Comparison of ENCODE assay signal across 2 cellular contexts in genomic region chr19:51251453-51251790, GRCh38.
A peak's percentile ranks its signal among the peaks of the same experiment; 100 is the strongest.
TF ChIP-seq lines count a peak whose summit lies in the region.

No MANE protein-coding gene starts in this region.

TF ChIP-seq in GM23338, 12 proteins besides CTCF, POLR2A, EP300 and RAD21:
- TF ChIP-seq REST (IDR thresholded peaks at IDR 0.05; ENCODE audit: unreplicated experiment), result no peak
- TF ChIP-seq ZNF331 (CRISPR knock-in tag; IDR thresholded peaks at IDR 0.05; ENCODE audit: low read depth), result no peak
- TF ChIP-seq CREB1 (CRISPR knock-in tag; IDR thresholded peaks at IDR 0.05; ENCODE audit: low read depth), result no peak
- TF ChIP-seq ZNF114 (CRISPR knock-in tag; IDR thresholded peaks at IDR 0.05), result no peak
- TF ChIP-seq EZH2 (IDR thresholded peaks at IDR 0.05; ENCODE audit: low read depth, unreplicated experiment), result no peak
- no peak for TF ChIP-seq JUNB (IDR thresholded peaks at IDR 0.05; ENCODE audit: unreplicated experiment)
- TF ChIP-seq ZNF462 (CRISPR knock-in tag; IDR thresholded peaks at IDR 0.05), result no peak
- no peak for TF ChIP-seq NANOG (IDR thresholded peaks at IDR 0.05; ENCODE audit: borderline replicate concordance)

TF ChIP-seq in GM12878, 131 proteins besides CTCF, POLR2A, EP300 and RAD21:
- TF ChIP-seq EZH2 (IDR thresholded peaks at IDR 0.05; ENCODE audit: borderline replicate concordance, control insufficient read depth, low read depth, low read length) (no peak), TCF3 (IDR thresholded peaks at IDR 0.05; ENCODE audit: borderline replicate concordance, insufficient read depth, low read depth, low read length) (no peak), STAT3 (IDR thresholded peaks at IDR 0.05; ENCODE audit: low read depth, low read length) (no peak), YY1 (IDR thresholded peaks at IDR 0.05; ENCODE audit: low read depth, low read length) (no peak), CBX5 (IDR thresholded peaks at IDR 0.05; ENCODE audit: low read depth) (no peak), JUNB (IDR thresholded peaks at IDR 0.05) (peak; percentile 48), CHD4 (IDR thresholded peaks at IDR 0.05) (no peak), CEBPB (IDR thresholded peaks at IDR 0.05; ENCODE audit: borderline replicate concordance in 1 of 2, low read depth in 2 of 2, low read length in 2 of 2) (no peak), NR2F1 (conservative IDR thresholded peaks at IDR 0.05) (peak; percentile 71; the same call in 1 of the 2 replicates), ZNF207 (IDR thresholded peaks at IDR 0.05; ENCODE audit: borderline replicate concordance) (no peak), FOXK2 (IDR thresholded peaks at IDR 0.05) (no peak), BRCA1 (IDR thresholded peaks at IDR 0.05; ENCODE audit: low read depth, low read length) (no peak), BCL11A (IDR thresholded peaks at IDR 0.05; ENCODE audit: low read depth, low read length) (peak; percentile 24; the same call in 1 of the 2 replicates), NFIC (IDR thresholded peaks at IDR 0.05; ENCODE audit: low read depth, low read length) (0 out of 2 replicates have a peak, but pooled peaks have one; percentile 20), TCF12 (IDR thresholded peaks at IDR 0.05; ENCODE audit: low read depth, low read length) (no peak), SUZ12 (IDR thresholded peaks at IDR 0.05; ENCODE audit: unreplicated experiment) (no peak), JUND (IDR thresholded peaks at IDR 0.05; ENCODE audit: low read depth, low read length) (no peak), NBN (IDR thresholded peaks at IDR 0.05) (no peak)
- TF ChIP-seq, protein P1, sequence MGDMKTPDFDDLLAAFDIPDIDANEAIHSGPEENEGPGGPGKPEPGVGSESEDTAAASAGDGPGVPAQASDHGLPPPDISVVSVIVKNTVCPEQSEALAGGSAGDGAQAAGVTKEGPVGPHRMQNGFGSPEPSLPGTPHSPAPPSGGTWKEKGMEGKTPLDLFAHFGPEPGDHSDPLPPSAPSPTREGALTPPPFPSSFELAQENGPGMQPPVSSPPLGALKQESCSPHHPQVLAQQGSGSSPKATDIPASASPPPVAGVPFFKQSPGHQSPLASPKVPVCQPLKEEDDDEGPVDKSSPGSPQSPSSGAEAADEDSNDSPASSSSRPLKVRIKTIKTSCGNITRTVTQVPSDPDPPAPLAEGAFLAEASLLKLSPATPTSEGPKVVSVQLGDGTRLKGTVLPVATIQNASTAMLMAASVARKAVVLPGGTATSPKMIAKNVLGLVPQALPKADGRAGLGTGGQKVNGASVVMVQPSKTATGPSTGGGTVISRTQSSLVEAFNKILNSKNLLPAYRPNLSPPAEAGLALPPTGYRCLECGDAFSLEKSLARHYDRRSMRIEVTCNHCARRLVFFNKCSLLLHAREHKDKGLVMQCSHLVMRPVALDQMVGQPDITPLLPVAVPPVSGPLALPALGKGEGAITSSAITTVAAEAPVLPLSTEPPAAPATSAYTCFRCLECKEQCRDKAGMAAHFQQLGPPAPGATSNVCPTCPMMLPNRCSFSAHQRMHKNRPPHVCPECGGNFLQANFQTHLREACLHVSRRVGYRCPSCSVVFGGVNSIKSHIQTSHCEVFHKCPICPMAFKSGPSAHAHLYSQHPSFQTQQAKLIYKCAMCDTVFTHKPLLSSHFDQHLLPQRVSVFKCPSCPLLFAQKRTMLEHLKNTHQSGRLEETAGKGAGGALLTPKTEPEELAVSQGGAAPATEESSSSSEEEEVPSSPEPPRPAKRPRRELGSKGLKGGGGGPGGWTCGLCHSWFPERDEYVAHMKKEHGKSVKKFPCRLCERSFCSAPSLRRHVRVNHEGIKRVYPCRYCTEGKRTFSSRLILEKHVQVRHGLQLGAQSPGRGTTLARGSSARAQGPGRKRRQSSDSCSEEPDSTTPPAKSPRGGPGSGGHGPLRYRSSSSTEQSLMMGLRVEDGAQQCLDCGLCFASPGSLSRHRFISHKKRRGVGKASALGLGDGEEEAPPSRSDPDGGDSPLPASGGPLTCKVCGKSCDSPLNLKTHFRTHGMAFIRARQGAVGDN (IDR thresholded peaks at IDR 0.05), result no peak
- TF ChIP-seq, protein P2, sequence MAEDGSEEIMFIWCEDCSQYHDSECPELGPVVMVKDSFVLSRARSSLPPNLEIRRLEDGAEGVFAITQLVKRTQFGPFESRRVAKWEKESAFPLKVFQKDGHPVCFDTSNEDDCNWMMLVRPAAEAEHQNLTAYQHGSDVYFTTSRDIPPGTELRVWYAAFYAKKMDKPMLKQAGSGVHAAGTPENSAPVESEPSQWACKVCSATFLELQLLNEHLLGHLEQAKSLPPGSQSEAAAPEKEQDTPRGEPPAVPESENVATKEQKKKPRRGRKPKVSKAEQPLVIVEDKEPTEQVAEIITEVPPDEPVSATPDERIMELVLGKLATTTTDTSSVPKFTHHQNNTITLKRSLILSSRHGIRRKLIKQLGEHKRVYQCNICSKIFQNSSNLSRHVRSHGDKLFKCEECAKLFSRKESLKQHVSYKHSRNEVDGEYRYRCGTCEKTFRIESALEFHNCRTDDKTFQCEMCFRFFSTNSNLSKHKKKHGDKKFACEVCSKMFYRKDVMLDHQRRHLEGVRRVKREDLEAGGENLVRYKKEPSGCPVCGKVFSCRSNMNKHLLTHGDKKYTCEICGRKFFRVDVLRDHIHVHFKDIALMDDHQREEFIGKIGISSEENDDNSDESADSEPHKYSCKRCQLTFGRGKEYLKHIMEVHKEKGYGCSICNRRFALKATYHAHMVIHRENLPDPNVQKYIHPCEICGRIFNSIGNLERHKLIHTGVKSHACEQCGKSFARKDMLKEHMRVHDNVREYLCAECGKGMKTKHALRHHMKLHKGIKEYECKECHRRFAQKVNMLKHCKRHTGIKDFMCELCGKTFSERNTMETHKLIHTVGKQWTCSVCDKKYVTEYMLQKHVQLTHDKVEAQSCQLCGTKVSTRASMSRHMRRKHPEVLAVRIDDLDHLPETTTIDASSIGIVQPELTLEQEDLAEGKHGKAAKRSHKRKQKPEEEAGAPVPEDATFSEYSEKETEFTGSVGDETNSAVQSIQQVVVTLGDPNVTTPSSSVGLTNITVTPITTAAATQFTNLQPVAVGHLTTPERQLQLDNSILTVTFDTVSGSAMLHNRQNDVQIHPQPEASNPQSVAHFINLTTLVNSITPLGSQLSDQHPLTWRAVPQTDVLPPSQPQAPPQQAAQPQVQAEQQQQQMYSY (CRISPR knock-in tag; IDR thresholded peaks at IDR 0.05), result no peak
- TF ChIP-seq, protein P3, sequence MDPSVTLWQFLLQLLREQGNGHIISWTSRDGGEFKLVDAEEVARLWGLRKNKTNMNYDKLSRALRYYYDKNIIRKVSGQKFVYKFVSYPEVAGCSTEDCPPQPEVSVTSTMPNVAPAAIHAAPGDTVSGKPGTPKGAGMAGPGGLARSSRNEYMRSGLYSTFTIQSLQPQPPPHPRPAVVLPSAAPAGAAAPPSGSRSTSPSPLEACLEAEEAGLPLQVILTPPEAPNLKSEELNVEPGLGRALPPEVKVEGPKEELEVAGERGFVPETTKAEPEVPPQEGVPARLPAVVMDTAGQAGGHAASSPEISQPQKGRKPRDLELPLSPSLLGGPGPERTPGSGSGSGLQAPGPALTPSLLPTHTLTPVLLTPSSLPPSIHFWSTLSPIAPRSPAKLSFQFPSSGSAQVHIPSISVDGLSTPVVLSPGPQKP (IDR thresholded peaks at IDR 0.05; ENCODE audit: low read depth, low read length), result no peak
- TF ChIP-seq, protein P4, sequence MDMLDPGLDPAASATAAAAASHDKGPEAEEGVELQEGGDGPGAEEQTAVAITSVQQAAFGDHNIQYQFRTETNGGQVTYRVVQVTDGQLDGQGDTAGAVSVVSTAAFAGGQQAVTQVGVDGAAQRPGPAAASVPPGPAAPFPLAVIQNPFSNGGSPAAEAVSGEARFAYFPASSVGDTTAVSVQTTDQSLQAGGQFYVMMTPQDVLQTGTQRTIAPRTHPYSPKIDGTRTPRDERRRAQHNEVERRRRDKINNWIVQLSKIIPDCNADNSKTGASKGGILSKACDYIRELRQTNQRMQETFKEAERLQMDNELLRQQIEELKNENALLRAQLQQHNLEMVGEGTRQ (IDR thresholded peaks at IDR 0.05; ENCODE audit: borderline replicate concordance, low read depth, low read length), result no peak
